ENCODE assay signal across 20 cellular contexts in the genomic region with DNA sequence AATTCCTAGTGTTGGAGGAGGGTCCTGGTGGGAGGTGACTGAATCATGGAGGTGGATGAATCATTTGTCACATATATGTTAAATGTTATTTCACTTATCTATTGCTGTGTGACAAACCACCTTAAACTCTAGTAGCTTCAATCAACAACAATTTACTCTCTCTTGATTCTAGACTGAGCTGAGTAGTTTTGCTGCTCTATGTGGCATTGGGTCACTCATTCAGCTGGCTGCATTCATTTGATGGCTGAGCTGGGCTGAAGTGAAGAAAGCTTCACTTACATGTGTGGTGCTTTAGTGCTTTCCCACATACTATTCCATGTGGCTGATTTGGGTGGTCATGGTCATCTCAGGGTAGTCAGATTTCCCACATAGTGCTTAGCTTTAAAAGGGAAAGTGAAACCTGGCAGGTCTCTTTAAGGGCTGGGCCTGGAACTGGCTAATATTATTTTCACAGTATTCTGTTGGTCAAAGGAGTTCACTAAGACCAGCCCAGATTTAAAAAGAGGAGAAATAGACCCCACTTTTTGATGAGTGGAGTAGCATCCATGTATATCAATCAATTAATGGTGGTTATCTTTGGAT. TPM values are rescaled to one million over a fixed set of nuclear protein-coding genes. Genes with fewer than 3 reads are reported as not detected.
A peak's percentile ranks its signal among the peaks of the same experiment; 100 is the strongest.
DNase-seq lines count a peak whose midpoint lies in the region; ATAC-seq and TF ChIP-seq lines count a peak whose summit lies in the region.
"Had no signal": no experiment of that assay in that cellular context is flagged by ENCODE, and none has a peak within 500 bp of the region (broad histone marks: within the 10 kb centered on the region; RNA-seq: fewer than 3 reads in every experiment).

No MANE protein-coding gene starts in this region.

- no peaks in the 10 kb centered on the region for H3K36me3 ChIP-seq in DND-41 (ENCODE audit: insufficient read depth, low read length)
- H3K36me3 ChIP-seq: BLaER1 treated with 17β-estradiol and CSF1 and Interleukin-3, amounts not matched to agents 10 nM and 100 nM; MG63; Peyer's patch had no signal

- H3K27me3 ChIP-seq in DND-41 (ENCODE audit: insufficient read depth, low read length, poor library complexity) = no peaks in the 10 kb centered on the region
- H3K27me3 ChIP-seq: BLaER1 treated with 17β-estradiol and CSF1 and Interleukin-3, amounts not matched to agents 10 nM and 100 nM; MG63; Peyer's patch had no signal

- DNase-seq in DND-41 (no peak), amniotic epithelial cell (ENCODE audit: low read depth) (peak; percentile 14), kidney tubule cell (ENCODE audit: low spot score) (peak; percentile 27), omental fat pad (ENCODE audit: low spot score) (no peak), NCI-H226 (no peak), KG1 (lab: John Stamatoyannopoulos, UW) (no peak)
- DNase-seq: DMS 273 treated with DMSO at 0.1 percent for 48 hours, GOT3, HFFc6, KBM-7, MG63, NCI-H1105, NCI-H187, NCI-H446, NCI-H748 treated with DMSO at 0.1 percent for 48 hours, Peyer's patch, SHP77 treated with DMSO at 0.1 percent for 48 hours had no signal

- no peak overlapping the region for H3K4me3 ChIP-seq in DND-41 (ENCODE audit: low read depth in 1 of 2, low read length in 2 of 2)
- H3K4me3 ChIP-seq: BLaER1 treated with 17β-estradiol and CSF1 and Interleukin-3, amounts not matched to agents 10 nM and 100 nM; MG63; Peyer's patch had no signal

- H3K79me2 ChIP-seq in DND-41 (ENCODE audit: insufficient read depth, low read length) = no peaks in the 10 kb centered on the region

- H3K9me3 ChIP-seq in DND-41 (ENCODE audit: insufficient read depth, low read length, severe bottlenecking) = no peaks in the 10 kb centered on the region

- H4K20me1 ChIP-seq in DND-41 (ENCODE audit: insufficient read depth, low read length) = no peaks in the 10 kb centered on the region
- H4K20me1 ChIP-seq: BLaER1 treated with 17β-estradiol and CSF1 and Interleukin-3, amounts not matched to agents 10 nM and 100 nM had no signal

- ATAC-seq in DND-41 (ENCODE audit: insufficient read depth, low read depth) (peak; percentile 63; the same call in 2 of the 3 replicates), GM19351 (IDR thresholded peaks at IDR 0.05; ENCODE audit: unreplicated experiment) (peak; percentile 42), omental fat pad (ENCODE audit: low FRiP score) (no peak)

- no peak overlapping the region for H3K27ac ChIP-seq in DND-41 (ENCODE audit: low read length)
- H3K27ac ChIP-seq: BLaER1 treated with 17β-estradiol and CSF1 and Interleukin-3, amounts not matched to agents 10 nM and 100 nM; HL-60; Peyer's patch had no signal

- no peak overlapping the region for H3K9ac ChIP-seq in DND-41 (ENCODE audit: low read depth, low read length)
- H3K9ac ChIP-seq: BLaER1 treated with 17β-estradiol and CSF1 and Interleukin-3, amounts not matched to agents 10 nM and 100 nM had no signal

- H3K4me2 ChIP-seq in DND-41 (ENCODE audit: insufficient read depth, low read length) = no peak overlapping the region
- H3K4me2 ChIP-seq: BLaER1 treated with 17β-estradiol and CSF1 and Interleukin-3, amounts not matched to agents 10 nM and 100 nM had no signal

- no peaks in the 10 kb centered on the region for H3K4me1 ChIP-seq in DND-41 (ENCODE audit: insufficient read depth, low read length)
- H3K4me1 ChIP-seq: BLaER1 treated with 17β-estradiol and CSF1 and Interleukin-3, amounts not matched to agents 10 nM and 100 nM; Peyer's patch had no signal

- no peak overlapping the region for H2AFZ ChIP-seq in DND-41 (ENCODE audit: low read depth, low read length)

- TF ChIP-seq CTCF in DND-41 (IDR thresholded peaks at IDR 0.05; ENCODE audit: borderline replicate concordance, extremely low read depth, low read length, poor library complexity, severe bottlenecking) = no peak
- TF ChIP-seq CTCF in omental fat pad (IDR thresholded peaks at IDR 0.05) = no peak

RNA-seq across cellular contexts. Expression of a gene that starts 10.5 kb away (rescaled TPM):
- total RNA-seq in omental fat pad = 1 to 10 TPM; 3.5 to 7.0 (median 5.6) TPM

Comparison
In these comparisons a context has a peak if more than half of its experiments do, and no peak if none do; other contexts are left out.
1. DNase-seq: peak in amniotic epithelial cell (single experiment) and kidney tubule cell (single experiment); none in DND-41 (single experiment), omental fat pad (single experiment), NCI-H226 (single experiment) and KG1 (single experiment).